ENCODE assay signal across 8 cellular contexts in the genomic region with DNA sequence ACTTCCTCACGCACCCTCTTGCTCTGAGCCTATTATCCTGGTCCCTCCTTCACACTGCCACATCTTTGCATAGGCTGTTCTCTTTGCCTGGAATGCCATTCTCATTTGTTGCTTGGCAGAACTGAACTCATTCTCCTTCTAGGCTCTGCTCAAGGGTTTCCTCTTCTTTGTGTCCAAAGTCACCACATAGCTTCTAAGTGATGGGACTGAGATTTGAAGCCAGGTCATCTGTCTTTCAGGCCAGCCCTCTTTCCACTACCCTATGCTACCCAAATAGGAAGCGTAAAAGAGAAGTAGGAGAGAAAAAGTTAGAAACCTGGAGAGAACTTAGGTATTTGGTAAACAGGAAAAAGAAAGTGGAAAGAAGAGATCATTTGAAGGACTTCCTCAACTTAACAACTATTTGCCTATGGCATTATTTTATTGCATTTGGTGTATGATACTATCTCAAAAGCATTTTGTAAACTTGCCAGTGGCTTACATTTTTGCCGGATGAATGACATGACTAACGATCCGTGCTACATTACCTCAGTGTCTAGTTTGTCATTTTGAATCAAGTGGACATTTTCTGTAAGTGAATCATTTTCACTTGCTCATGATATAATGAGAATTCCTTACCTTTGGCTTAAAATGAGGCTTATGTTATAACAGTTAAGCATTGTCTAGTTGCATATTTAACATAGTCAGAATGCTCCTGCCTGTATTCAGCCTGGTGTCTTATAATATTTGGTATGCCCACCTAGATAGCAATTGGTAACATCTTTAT. TPM values are rescaled to one million over a fixed set of nuclear protein-coding genes. Genes with fewer than 3 reads are reported as not detected.
A peak's percentile ranks its signal among the peaks of the same experiment; 100 is the strongest.
DNase-seq lines count a peak whose midpoint lies in the region; ATAC-seq and TF ChIP-seq lines count a peak whose summit lies in the region.

No MANE protein-coding gene starts in this region.

- no peak overlapping the region for H3K4me3 Mint-ChIP-seq in activated naive CD8-positive, alpha-beta T cell treated with anti-CD3 and anti-CD28 coated beads, Interleukin-2, amount 50 U/mL, for 24 hours

- H3K36me3 ChIP-seq in kidney epithelial cell (ENCODE audit: control insufficient read depth, insufficient read depth, low read length) (no peaks in the 10 kb centered on the region), vagina (no peaks in the 10 kb centered on the region)

- H3K27ac ChIP-seq in vagina, result no peak overlapping the region

- H3K27ac Mint-ChIP-seq in activated naive CD8-positive, alpha-beta T cell treated with anti-CD3 and anti-CD28 coated beads, Interleukin-2, amount 50 U/mL, for 24 hours, result peak overlapping the region; percentile 41

- DNase-seq in ACHN (peak; percentile 98), HFF-Myc (ENCODE audit: extremely low read depth, low read depth) (peak; percentile 81), kidney epithelial cell (ENCODE audit: low read depth) (peak; percentile 96), vagina (ENCODE audit: extremely low spot score in 2 of 2) (no peak), DMS114 treated with DMSO at 0.1 percent for 48 hours (lab: John Stamatoyannopoulos, UW; ENCODE audit: unreplicated experiment) (no peak), cortex of kidney (lab: John Stamatoyannopoulos, UW) (no peak)
- no peak for DNase-seq in activated naive CD8-positive, alpha-beta T cell treated with anti-CD3 and anti-CD28 coated beads, Interleukin-2, amount 50 U/mL, for 24 hours

- intact Hi-C loops in vagina (cut with DNase I), result loop anchor here (10.0 kb wide), 1 partner anchor 463 kb away; a partner anchor contains a TSS

- H3K4me1 ChIP-seq in vagina, result peaks cover 60% of the 10 kb centered on the region

- TF ChIP-seq CTCF in HFF-Myc (IDR thresholded peaks at IDR 0.05; ENCODE audit: low read depth, low read length, missing control alignments), result no peak
- no peak for TF ChIP-seq CTCF in kidney epithelial cell (IDR thresholded peaks at IDR 0.05; ENCODE audit: insufficient read depth, low read length, poor library complexity, severe bottlenecking)
- TF ChIP-seq CTCF in vagina (IDR thresholded peaks at IDR 0.05), result no peak

- no peaks in the 10 kb centered on the region for H3K9me3 Mint-ChIP-seq in activated naive CD8-positive, alpha-beta T cell treated with anti-CD3 and anti-CD28 coated beads, Interleukin-2, amount 50 U/mL, for 24 hours

- no peak for TF ChIP-seq POLR2A in vagina (IDR thresholded peaks at IDR 0.05)

- in situ Hi-C loops in ACHN (cut with HindIII; ENCODE audit: low pct_ligation_motif_present, low pct_unique_long_range_greater_than_20kb, low sequenced_read_pairs), result no loop called here

- H3K27me3 Mint-ChIP-seq in activated naive CD8-positive, alpha-beta T cell treated with anti-CD3 and anti-CD28 coated beads, Interleukin-2, amount 50 U/mL, for 24 hours, result no peaks in the 10 kb centered on the region

- H3K4me1 Mint-ChIP-seq in activated naive CD8-positive, alpha-beta T cell treated with anti-CD3 and anti-CD28 coated beads, Interleukin-2, amount 50 U/mL, for 24 hours, result peaks cover 74% of the 10 kb centered on the region

- no peak for ATAC-seq in activated naive CD8-positive, alpha-beta T cell treated with anti-CD3 and anti-CD28 coated beads, Interleukin-2, amount 50 U/mL, for 24 hours
- no peak for ATAC-seq in HG03039 (IDR thresholded peaks at IDR 0.05; ENCODE audit: unreplicated experiment)

- H3K4me3 ChIP-seq in HFF-Myc (replicated peaks; ENCODE audit: low read depth, low read length), result peak overlapping the region; percentile 7
- no peak overlapping the region for H3K4me3 ChIP-seq in kidney epithelial cell (ENCODE audit: low read depth, low read length)
- H3K4me3 ChIP-seq in vagina, result no peak overlapping the region

- H3K9me3 ChIP-seq in vagina, result no peaks in the 10 kb centered on the region

- H3K27me3 ChIP-seq in kidney epithelial cell (ENCODE audit: control insufficient read depth, insufficient read depth, low read length) (no peaks in the 10 kb centered on the region), vagina (no peaks in the 10 kb centered on the region)

- H3K36me3 Mint-ChIP-seq in activated naive CD8-positive, alpha-beta T cell treated with anti-CD3 and anti-CD28 coated beads, Interleukin-2, amount 50 U/mL, for 24 hours (ENCODE audit: low read depth), result no peaks in the 10 kb centered on the region

RNA-seq across cellular contexts. Expression of a gene that starts 18.5 kb away (rescaled TPM):
- total RNA-seq in kidney epithelial cell, result 110 and 111 TPM in 2 replicates
- 15.7 TPM for total RNA-seq in vagina

RNA-seq across cellular contexts. Expression of a gene that starts 41.0 kb away (rescaled TPM):
- total RNA-seq in kidney epithelial cell, result 102 and 111 TPM in 2 replicates
- total RNA-seq in vagina, result 27.5 TPM

Comparison
In these comparisons a context has a peak if more than half of its experiments do, and no peak if none do; other contexts are left out.
1. DNase-seq: peak in ACHN (single experiment), HFF-Myc (single experiment) and kidney epithelial cell (single experiment); none in activated naive CD8-positive, alpha-beta T cell treated with anti-CD3 and anti-CD28 coated beads, Interleukin-2, amount 50 U/mL, for 24 hours (single experiment), vagina (0 of 2), DMS114 treated with DMSO at 0.1 percent for 48 hours (single experiment) and cortex of kidney (single experiment).